1 cellular context compared by ENCODE assay signal in genomic region chr1:160416369-160416768, GRCh38.
TF ChIP-seq lines count a peak whose summit lies in the region.

No MANE protein-coding gene starts in this region.

TF ChIP-seq in WTC11, 78 proteins besides CTCF, POLR2A, EP300 and RAD21 (continued from another document):
- TF ChIP-seq AFF4 (CRISPR knock-in tag; IDR thresholded peaks at IDR 0.05; ENCODE audit: borderline replicate concordance) = no peak
- no peak for TF ChIP-seq ZNF219 (CRISPR knock-in tag; IDR thresholded peaks at IDR 0.05; ENCODE audit: borderline replicate concordance)
- TF ChIP-seq JUN (CRISPR knock-in tag; IDR thresholded peaks at IDR 0.05) = no peak
- TF ChIP-seq MXD4 (CRISPR knock-in tag; IDR thresholded peaks at IDR 0.05; ENCODE audit: borderline replicate concordance) = no peak
- no peak for TF ChIP-seq ESRRA (CRISPR knock-in tag; IDR thresholded peaks at IDR 0.05; ENCODE audit: borderline replicate concordance)
- no peak for TF ChIP-seq ZSCAN18 (CRISPR knock-in tag; IDR thresholded peaks at IDR 0.05)
- TF ChIP-seq ETV6 (CRISPR knock-in tag; IDR thresholded peaks at IDR 0.05) = no peak
- no peak for TF ChIP-seq ZMAT4 (CRISPR knock-in tag; IDR thresholded peaks at IDR 0.05)
- TF ChIP-seq OVOL2 (CRISPR knock-in tag; IDR thresholded peaks at IDR 0.05; ENCODE audit: borderline replicate concordance) = no peak
